Comparison of ENCODE assay signal across 33 cellular contexts in genomic region chr20:37529968-37530600, GRCh38. TPM values are rescaled to one million over a fixed set of nuclear protein-coding genes. Genes with fewer than 3 reads are reported as not detected.
"Had no signal": no experiment of that assay in that cellular context is flagged by ENCODE, and none has a peak within 500 bp of the region (broad histone marks: within the 10 kb centered on the region; RNA-seq: fewer than 3 reads in every experiment).

No MANE protein-coding gene starts in this region.

- H3K27me3 Mint-ChIP-seq: activated CD4-positive, alpha-beta T cell treated with anti-CD3 and anti-CD28 coated beads, Interleukin-2, amount 10 ng/mL, durations not matched to agents 7 days and 5 days; progenitor cell of endocrine pancreas; stimulated activated naive CD8-positive, alpha-beta T cell treated with anti-CD3 and anti-CD28 coated beads, Interleukin-15, amount 100 ng/mL, for 72 hours had no signal

- ATAC-seq: activated naive CD8-positive, alpha-beta T cell treated with anti-CD3 and anti-CD28 coated beads, Interleukin-2, amount 50 U/mL, for 24 hours; foreskin keratinocyte; heart left ventricle; left lung; lower lobe of right lung; mucosa of descending colon; natural killer cell treated with Interleukin-12 subunit alpha and Interleukin-12 subunit beta and Interleukin-15 and Interleukin-18, amount 100 ng/mL, for 72 hours; sciatic nerve; stimulated activated effector memory CD8-positive, alpha-beta T cell treated with anti-CD3 and anti-CD28 coated beads, Interleukin-12 subunit alpha, Interleukin-12 subunit beta, amount 100 ng/mL, for 72 hours; stimulated activated naive CD8-positive, alpha-beta T cell treated with anti-CD3 and anti-CD28 coated beads, Interleukin-15, amount 100 ng/mL, for 72 hours; WTC11 had no signal

- H3K27me3 ChIP-seq: breast epithelium, esophagus muscularis mucosa, foreskin keratinocyte, heart left ventricle, left lung, thyroid gland had no signal

- DNase-seq: activated CD4-positive, alpha-beta memory T cell treated with anti-CD3 and anti-CD28 coated beads, Interleukin-2, amount 10 ng/mL, durations not matched to agents 7 days and 5 days; activated CD4-positive, alpha-beta T cell treated with anti-CD3 and anti-CD28 coated beads for 1 hour; activated CD4-positive, alpha-beta T cell treated with anti-CD3 and anti-CD28 coated beads, Interleukin-2, amount 10 ng/mL, durations not matched to agents 7 days and 5 days; activated naive CD8-positive, alpha-beta T cell treated with anti-CD3 and anti-CD28 coated beads, Interleukin-2, amount 50 U/mL, for 24 hours; activated T-cell treated with anti-CD3 and anti-CD28 coated beads, Interleukin-2, amount 50 U/mL, for 1 hour; amygdala; central memory CD4-positive, alpha-beta T cell; effector CD4-positive, alpha-beta T cell; foreskin keratinocyte; heart left ventricle; hypothalamus; kidney glomerular epithelial cell; left lung; lower lobe of right lung; mesenchymal stem cell; mucosa of descending colon; stimulated activated CD4-positive, alpha-beta T cell treated with anti-CD3 and anti-CD28 coated beads, Interleukin-4, amount 100 ng/mL, for 24 hours; stimulated activated naive CD8-positive, alpha-beta T cell treated with anti-CD3 and anti-CD28 coated beads, Interleukin-15, amount 100 ng/mL, for 72 hours; substantia nigra; T-helper 2 cell; thyroid gland had no signal

- H3K4me3 ChIP-seq: breast epithelium, esophagus muscularis mucosa, heart left ventricle, left lung, lower lobe of right lung, mucosa of descending colon, skin epidermis, thyroid gland had no signal

- H3K9me3 ChIP-seq: breast epithelium, esophagus muscularis mucosa, heart left ventricle, left lung, lower lobe of right lung, mucosa of descending colon, neutrophil, thyroid gland had no signal

- H3K36me3 ChIP-seq: breast epithelium, esophagus muscularis mucosa, heart left ventricle, left lung, lower lobe of right lung, neutrophil, thyroid gland had no signal

- H3K36me3 Mint-ChIP-seq: natural killer cell treated with Interleukin-12 subunit alpha and Interleukin-12 subunit beta and Interleukin-15 and Interleukin-18, amount 100 ng/mL, for 72 hours had no signal

- H3K9me3 Mint-ChIP-seq: activated CD4-positive, alpha-beta memory T cell treated with anti-CD3 and anti-CD28 coated beads, Interleukin-2, amount 10 ng/mL, durations not matched to agents 7 days and 5 days; activated CD4-positive, alpha-beta T cell treated with anti-CD3 and anti-CD28 coated beads, Interleukin-2, amount 10 ng/mL, durations not matched to agents 7 days and 5 days; activated naive CD4-positive, alpha-beta T cell treated with anti-CD3 and anti-CD28 coated beads, Interleukin-2, amount 50 U/mL, for 24 hours; activated naive CD8-positive, alpha-beta T cell treated with anti-CD3 and anti-CD28 coated beads, Interleukin-2, amount 50 U/mL, for 24 hours; activated T-helper 1 cell treated with anti-CD3 and anti-CD28 coated beads, Interleukin-12 subunit alpha, Interleukin-12 subunit beta, Interleukin-2, Interleukin-4 antibody, amounts not matched to agents 30 ng/mL and 10 ng/mL and 1 ng/mL, durations not matched to agents 14 hours and 24 hours and 36 hours; dendritic cell treated with granulocyte-macrophage colony-stimulating factor and Interleukin-4, amounts not matched to agents 40 ng/mL and 50 ng/mL, for 4 days; natural killer cell treated with Interleukin-12 subunit alpha and Interleukin-12 subunit beta and Interleukin-15 and Interleukin-18, amount 100 ng/mL, for 72 hours; stimulated activated effector memory CD8-positive, alpha-beta T cell treated with anti-CD3 and anti-CD28 coated beads, Interleukin-12 subunit alpha, Interleukin-12 subunit beta, amount 100 ng/mL, for 72 hours; stimulated activated naive CD8-positive, alpha-beta T cell treated with anti-CD3 and anti-CD28 coated beads, Interleukin-15, amount 100 ng/mL, for 72 hours; WTC11 had no signal

- H3K27ac Mint-ChIP-seq: activated CD4-positive, alpha-beta memory T cell treated with anti-CD3 and anti-CD28 coated beads, Interleukin-2, amount 10 ng/mL, durations not matched to agents 7 days and 5 days; stimulated activated effector memory CD8-positive, alpha-beta T cell treated with anti-CD3 and anti-CD28 coated beads, Interleukin-12 subunit alpha, Interleukin-12 subunit beta, amount 100 ng/mL, for 72 hours; stimulated activated naive CD8-positive, alpha-beta T cell treated with anti-CD3 and anti-CD28 coated beads, Interleukin-15, amount 100 ng/mL, for 72 hours had no signal

- H3K27ac ChIP-seq: breast epithelium, esophagus muscularis mucosa, foreskin keratinocyte, heart left ventricle, left lung, lower lobe of right lung, neutrophil, thyroid gland had no signal

- H3K4me3 Mint-ChIP-seq: dendritic cell treated with granulocyte-macrophage colony-stimulating factor and Interleukin-4, amounts not matched to agents 40 ng/mL and 50 ng/mL, for 4 days; stimulated activated naive CD8-positive, alpha-beta T cell treated with anti-CD3 and anti-CD28 coated beads, Interleukin-15, amount 100 ng/mL, for 72 hours had no signal

RNA-seq across cellular contexts. Expression of gene NNAT, which starts 9.0 kb away (rescaled TPM):
- total RNA-seq: activated CD4-positive, alpha-beta memory T cell treated with anti-CD3 and anti-CD28 coated beads, Interleukin-2, amount 10 ng/mL, durations not matched to agents 7 days and 5 days had no signal
